ENCODE assay signal across 6 cellular contexts in the genomic region with DNA sequence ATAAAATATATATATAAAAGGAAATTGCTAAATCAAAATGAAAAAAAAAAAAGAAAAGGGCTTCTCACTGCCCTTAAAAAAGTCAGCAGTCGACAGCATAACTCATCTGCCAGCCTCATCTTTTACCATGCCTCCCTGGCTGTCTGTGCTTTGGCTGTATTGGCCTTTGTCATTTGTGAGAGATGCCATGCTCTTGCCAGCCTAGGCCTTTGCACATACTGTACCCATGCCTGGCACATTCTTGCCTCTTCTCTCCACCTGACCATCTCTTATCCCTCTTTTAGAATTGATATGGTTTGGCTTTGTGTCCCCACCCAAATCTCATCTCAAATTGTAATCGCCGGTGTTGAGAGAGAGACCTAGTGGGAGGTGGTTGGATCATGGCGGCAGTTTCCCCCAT. TPM values are rescaled to one million over a fixed set of nuclear protein-coding genes. Genes with fewer than 3 reads are reported as not detected.
"Had no signal": no experiment of that assay in that cellular context is flagged by ENCODE, and none has a peak within 500 bp of the region (broad histone marks: within the 10 kb centered on the region; RNA-seq: fewer than 3 reads in every experiment).

No MANE protein-coding gene starts in this region.

- H3K4me1 Mint-ChIP-seq: GM23338 had no signal

- H3K4me3 ChIP-seq: GM23338 had no signal

- H3K9me3 Mint-ChIP-seq: GM23338, H9 had no signal

- ATAC-seq: GM23338 had no signal

- H3K27ac Mint-ChIP-seq: GM23338, H9 had no signal

- H3K4me3 Mint-ChIP-seq: GM23338, H9 had no signal

- DNase-seq: H9, HCEC 1CT, IMR-90 had no signal

RNA-seq across cellular contexts. Expression of gene DIRAS3, which starts 37.1 kb away (rescaled TPM):
- total RNA-seq: H1, H9, HT-29 had no signal
